In genomic region chr20:56779452-56780143, GRCh38 we compare ENCODE assay signal across 22 cellular contexts.
DNase-seq lines count a peak whose midpoint lies in the region; ATAC-seq, FAIRE-seq and TF ChIP-seq lines count a peak whose summit lies in the region.
"Had no signal": no experiment of that assay in that cellular context is flagged by ENCODE, and none has a peak within 500 bp of the region (broad histone marks: within the 10 kb centered on the region; RNA-seq: fewer than 3 reads in every experiment).

No MANE protein-coding gene starts in this region.

- intact Hi-C loops in CD4-positive, alpha-beta T cell (cut with DNase I, micrococcal nuclease) = no loop called here
- intact Hi-C loops in posterior vena cava (cut with DNase I) = no loop called here

- no peaks in the 10 kb centered on the region for H3K36me3 Mint-ChIP-seq in CD4-positive, alpha-beta T cell (ENCODE audit: low read depth)
- H3K36me3 Mint-ChIP-seq in endodermal cell (ENCODE audit: low read depth) = no peaks in the 10 kb centered on the region
- H3K36me3 Mint-ChIP-seq: CD8-positive, alpha-beta T cell had no signal

- DNase-seq in CD4-positive, alpha-beta T cell = no peak
- DNase-seq in HTR-8/SVneo (ENCODE audit: insufficient read length, low spot score) (no peak), endodermal cell (peak; percentile 57), posterior vena cava (ENCODE audit: low spot score) (peak; percentile 17), GM19240 (ENCODE audit: insufficient read length, low spot score) (no peak), DMS 273 treated with DMSO at 0.1 percent for 48 hours (lab: John Stamatoyannopoulos, UW) (no peak)
- DNase-seq: activated CD4-positive, CD25-positive, alpha-beta regulatory T cell; activated naive CD8-positive, alpha-beta T cell treated with anti-CD3 and anti-CD28 coated beads, Interleukin-2, amount 50 U/mL, for 24 hours; CD8-positive, alpha-beta T cell; colonic mucosa; DMS53; head of caudate nucleus; NCI-H1105; NCI-H2029 treated with DMSO at 0.1 percent for 48 hours; NCI-H510A treated with DMSO at 0.1 percent for 48 hours; right cardiac atrium; stimulated activated CD4-positive, alpha-beta T cell treated with anti-CD3 and anti-CD28 coated beads, Interleukin-15, amount 100 ng/mL, for 24 hours; substantia nigra; T1000 had no signal

- no peaks in the 10 kb centered on the region for H3K9me3 Mint-ChIP-seq in CD4-positive, alpha-beta T cell
- no peaks in the 10 kb centered on the region for H3K9me3 Mint-ChIP-seq in endodermal cell
- H3K9me3 Mint-ChIP-seq: activated naive CD8-positive, alpha-beta T cell treated with anti-CD3 and anti-CD28 coated beads, Interleukin-2, amount 50 U/mL, for 24 hours; CD8-positive, alpha-beta T cell had no signal

- H3K27ac Mint-ChIP-seq in CD4-positive, alpha-beta T cell = peak overlapping the region; percentile 60
- H3K27ac Mint-ChIP-seq in endodermal cell = no peak overlapping the region
- H3K27ac Mint-ChIP-seq: activated naive CD8-positive, alpha-beta T cell treated with anti-CD3 and anti-CD28 coated beads, Interleukin-2, amount 50 U/mL, for 24 hours; activated T-helper 17 cell treated with anti-CD3 and anti-CD28 coated beads, Interleukin-2, amount 50 U/mL, for 72 hours; CD8-positive, alpha-beta T cell had no signal

- H3K9me3 ChIP-seq in CD4-positive, alpha-beta T cell (ENCODE audit: control insufficient read depth, low read length) = no peaks in the 10 kb centered on the region
- H3K9me3 ChIP-seq in endodermal cell (ENCODE audit: control insufficient read depth, low read length) = no peaks in the 10 kb centered on the region
- H3K9me3 ChIP-seq: colonic mucosa had no signal

- FAIRE-seq in HTR-8/SVneo (lab: Jason Lieb, UNC) = peak; percentile 90

- ATAC-seq in CD4-positive, alpha-beta T cell (ENCODE audit: poor library complexity) = no peak
- no peak for ATAC-seq in GM19463 (IDR thresholded peaks at IDR 0.05; ENCODE audit: unreplicated experiment)
- ATAC-seq: activated naive CD8-positive, alpha-beta T cell treated with anti-CD3 and anti-CD28 coated beads, Interleukin-2, amount 50 U/mL, for 24 hours; activated T-helper 17 cell treated with anti-CD3 and anti-CD28 coated beads, Interleukin-2, amount 50 U/mL, for 72 hours; CD8-positive, alpha-beta T cell had no signal

- H3K4me3 Mint-ChIP-seq in CD4-positive, alpha-beta T cell = no peak overlapping the region
- no peak overlapping the region for H3K4me3 Mint-ChIP-seq in endodermal cell
- H3K4me3 Mint-ChIP-seq: activated naive CD8-positive, alpha-beta T cell treated with anti-CD3 and anti-CD28 coated beads, Interleukin-2, amount 50 U/mL, for 24 hours; activated T-helper 17 cell treated with anti-CD3 and anti-CD28 coated beads, Interleukin-2, amount 50 U/mL, for 72 hours; CD8-positive, alpha-beta T cell had no signal

- no peak overlapping the region for H3K27ac ChIP-seq in CD4-positive, alpha-beta T cell (ENCODE audit: low read depth, low read length)
- peak overlapping the region; percentile 47 for H3K27ac ChIP-seq in endodermal cell (ENCODE audit: low read depth, low read length)
- H3K27ac ChIP-seq: colonic mucosa had no signal

- WGBS in endodermal cell (ENCODE audit: insufficient coverage in 1 of 2, insufficient read length in 1 of 2), 2 experiments = 84 to 88% methylated on average over 5 to 8 of the region's 11 CpGs

- no peak overlapping the region for H3K9ac ChIP-seq in endodermal cell (ENCODE audit: extremely low read depth, low read length, poor library complexity, severe bottlenecking)

- H3K27me3 ChIP-seq in CD4-positive, alpha-beta T cell (ENCODE audit: control insufficient read depth, insufficient read depth, low read length) = peaks cover 9% of the 10 kb centered on the region
- H3K27me3 ChIP-seq in endodermal cell (ENCODE audit: control insufficient read depth, insufficient read depth, low read length, poor library complexity, severe bottlenecking) = peaks cover 3% of the 10 kb centered on the region
- H3K27me3 ChIP-seq: colonic mucosa had no signal

- no peak for TF ChIP-seq CTCF in CD4-positive, alpha-beta T cell (IDR thresholded peaks at IDR 0.05)
- no peak for TF ChIP-seq CTCF in endodermal cell (conservative IDR thresholded peaks at IDR 0.05)

- no peak overlapping the region for H3K4me3 ChIP-seq in endodermal cell (ENCODE audit: low read length)
- H3K4me3 ChIP-seq: colonic mucosa, HAP-1 had no signal

- H3K4me1 Mint-ChIP-seq in CD4-positive, alpha-beta T cell (ENCODE audit: low read depth) = peaks cover 19% of the 10 kb centered on the region
- peaks cover 3% of the 10 kb centered on the region for H3K4me1 Mint-ChIP-seq in endodermal cell
- H3K4me1 Mint-ChIP-seq: activated naive CD8-positive, alpha-beta T cell treated with anti-CD3 and anti-CD28 coated beads, Interleukin-2, amount 50 U/mL, for 24 hours; activated T-helper 17 cell treated with anti-CD3 and anti-CD28 coated beads, Interleukin-2, amount 50 U/mL, for 72 hours had no signal

- CTCF ChIA-PET in CD4-positive, alpha-beta T cell (lab: Charles Lee) = no interaction called here

- H3K27me3 Mint-ChIP-seq in CD4-positive, alpha-beta T cell = peaks cover 5% of the 10 kb centered on the region
- peaks cover 10% of the 10 kb centered on the region for H3K27me3 Mint-ChIP-seq in endodermal cell (ENCODE audit: insufficient read depth)

- no peaks in the 10 kb centered on the region for H3K36me3 ChIP-seq in endodermal cell (ENCODE audit: control insufficient read depth, insufficient read depth, low read length)
- H3K36me3 ChIP-seq: colonic mucosa, HAP-1 had no signal

- no peaks in the 10 kb centered on the region for H3K4me1 ChIP-seq in endodermal cell (ENCODE audit: control insufficient read depth, insufficient read depth, low read length)
- H3K4me1 ChIP-seq: colonic mucosa, HAP-1 had no signal

- POLR2A ChIA-PET in CD4-positive, alpha-beta T cell (lab: Charles Lee) = no interaction called here

Comparison
In these comparisons a context has a peak if more than half of its experiments do, and no peak if none do; other contexts are left out.
1. DNase-seq: peak in endodermal cell (single experiment) and posterior vena cava (single experiment); none in CD4-positive, alpha-beta T cell (0 of 10), HTR-8/SVneo (single experiment), GM19240 (single experiment) and DMS 273 treated with DMSO at 0.1 percent for 48 hours (single experiment).